Comparison of ENCODE assay signal across 8 cellular contexts in genomic region chrX:103962411-103963278, GRCh38. TPM values are rescaled to one million over a fixed set of nuclear protein-coding genes. Genes with fewer than 3 reads are reported as not detected.
DNase-seq lines count a peak whose midpoint lies in the region; ATAC-seq lines count a peak whose summit lies in the region.
"Not testable (repeated sequence)": the region's sequence is repeated elsewhere in the genome, so short reads cannot be mapped to it uniquely, and the experiment has no call there.

TMSB15B (plus strand) TSS chrX:103962627.

- not testable (repeated sequence) for H3K36me3 Mint-ChIP-seq in stimulated activated naive B cell treated with anti-CD40 and anti-IgM and Interleukin-4, amounts not matched to agents 10 μg/mL and 1 μg/mL and 100 μg/mL, for 72 hours

- not testable (repeated sequence) for H3K9me3 ChIP-seq in SJCRH30 (replicated peaks)

- not testable (repeated sequence) for H3K4me3 Mint-ChIP-seq in stimulated activated naive B cell treated with anti-CD40 and anti-IgM and Interleukin-4, amounts not matched to agents 10 μg/mL and 1 μg/mL and 100 μg/mL, for 72 hours

- not testable (repeated sequence) for H3K4me3 ChIP-seq in SJCRH30

- H3K27me3 ChIP-seq in SJCRH30, result not testable (repeated sequence)

- not testable (repeated sequence) for H3K36me3 ChIP-seq in SJCRH30

- DNase-seq in SJCRH30; cerebellum (ENCODE audit: low spot score); left lobe of liver (ENCODE audit: low spot score); stimulated activated naive B cell treated with anti-CD40 and anti-IgM and Interleukin-4, amounts not matched to agents 10 μg/mL and 1 μg/mL and 100 μg/mL, for 72 hours: not testable (repeated sequence)

- H3K27ac Mint-ChIP-seq in stimulated activated naive B cell treated with anti-CD40 and anti-IgM and Interleukin-4, amounts not matched to agents 10 μg/mL and 1 μg/mL and 100 μg/mL, for 72 hours, result not testable (repeated sequence)

- not testable (repeated sequence) for H3K27me3 Mint-ChIP-seq in stimulated activated naive B cell treated with anti-CD40 and anti-IgM and Interleukin-4, amounts not matched to agents 10 μg/mL and 1 μg/mL and 100 μg/mL, for 72 hours

- not testable (repeated sequence) for H3K4me1 ChIP-seq in SJCRH30

- peak; percentile 99 for ATAC-seq in GM18511 (IDR thresholded peaks at IDR 0.05; ENCODE audit: unreplicated experiment)
- ATAC-seq in GM21367 (IDR thresholded peaks at IDR 0.05; ENCODE audit: unreplicated experiment), result peak; percentile 97
- peak; percentile 99 for ATAC-seq in HG02759 (IDR thresholded peaks at IDR 0.05; ENCODE audit: unreplicated experiment)
- peak; percentile 100 for ATAC-seq in HG03196 (IDR thresholded peaks at IDR 0.05; ENCODE audit: unreplicated experiment)
- peak; percentile 47 for ATAC-seq in left lobe of liver
- peak; percentile 99 for ATAC-seq in stimulated activated naive B cell treated with anti-CD40 and anti-IgM and Interleukin-4, amounts not matched to agents 10 μg/mL and 1 μg/mL and 100 μg/mL, for 72 hours (replicated peaks)

- H3K9me3 Mint-ChIP-seq in stimulated activated naive B cell treated with anti-CD40 and anti-IgM and Interleukin-4, amounts not matched to agents 10 μg/mL and 1 μg/mL and 100 μg/mL, for 72 hours, result not testable (repeated sequence)

- not testable (repeated sequence) for H3K4me1 Mint-ChIP-seq in stimulated activated naive B cell treated with anti-CD40 and anti-IgM and Interleukin-4, amounts not matched to agents 10 μg/mL and 1 μg/mL and 100 μg/mL, for 72 hours

- not testable (repeated sequence) for H3K27ac ChIP-seq in SJCRH30

RNA-seq across cellular contexts. Expression of gene TMSB15B, which starts in this region (rescaled TPM):
- 10.0 and 18.3 TPM in 2 replicates for total RNA-seq in SJCRH30 (2014; rRNA removed; shearing (Covaris generic))
- total RNA-seq in cerebellum, result 33.6 TPM
- 0.28 TPM for total RNA-seq in left lobe of liver

Comparison
In these comparisons a context has a peak if more than half of its experiments do, and no peak if none do; other contexts are left out.
1. Peak in ATAC-seq in left lobe of liver; RNA of the gene not detected or under 1 TPM.
2. ATAC-seq: peak in every context shown above with its lines; median percentile 100 in HG03196; 99 in GM18511; 99 in HG02759; 99 in stimulated activated naive B cell treated with anti-CD40 and anti-IgM and Interleukin-4, amounts not matched to agents 10 μg/mL and 1 μg/mL and 100 μg/mL, for 72 hours; 97 in GM21367; 47 in left lobe of liver.